Comparison of ENCODE assay signal across 39 cellular contexts in the genomic region with DNA sequence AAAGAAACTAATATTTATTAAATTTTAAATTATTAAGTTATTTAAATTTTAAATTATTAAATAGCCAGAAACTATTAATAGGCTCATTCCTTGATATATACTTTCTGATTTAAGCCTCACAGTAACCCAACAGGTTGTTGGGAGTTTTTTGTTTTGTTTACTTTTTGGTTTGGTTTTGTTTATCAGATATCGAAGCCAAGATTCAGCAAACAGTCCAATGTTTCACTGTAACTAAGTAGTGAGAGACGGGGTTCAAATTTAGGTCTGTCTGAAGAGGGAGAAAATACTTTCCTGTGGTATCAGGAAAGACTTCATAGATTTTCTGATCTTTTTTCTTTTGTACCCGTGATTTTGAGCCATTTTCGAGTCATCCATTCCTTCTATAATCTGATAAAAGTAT. TPM values are rescaled to one million over a fixed set of nuclear protein-coding genes. Genes with fewer than 3 reads are reported as not detected.
"Had no signal": no experiment of that assay in that cellular context is flagged by ENCODE, and none has a peak within 500 bp of the region (broad histone marks: within the 10 kb centered on the region; RNA-seq: fewer than 3 reads in every experiment).

No MANE protein-coding gene starts in this region.

- H3K9me3 ChIP-seq: MG63 had no signal

- H3K27me3 ChIP-seq: MG63 had no signal

- H3K4me3 ChIP-seq: MG63 had no signal

- DNase-seq: Karpas-422, Kasumi-1, MG63, MM.1S, MV-4-11, NCI-H1048, NCI-H1092, NCI-H1092 treated with DMSO at 0.1 percent for 48 hours, NCI-H1105, NCI-H1105 treated with DMSO at 0.1 percent for 48 hours, NCI-H1417, NCI-H1417 treated with DMSO at 0.1 percent for 48 hours, NCI-H1436, NCI-H1436 treated with DMSO at 0.1 percent for 48 hours, NCI-H146, NCI-H1694, NCI-H1694 treated with DMSO at 0.1 percent for 48 hours, NCI-H187, NCI-H187 treated with DMSO at 0.1 percent for 48 hours, NCI-H1930, NCI-H2029, NCI-H2029 treated with DMSO at 0.1 percent for 48 hours, NCI-H2081, NCI-H2081 treated with DMSO at 0.1 percent for 48 hours, NCI-H2107, NCI-H2171, NCI-H2171 treated with DMSO at 0.1 percent for 48 hours, NCI-H2227 treated with DMSO at 0.1 percent for 48 hours, NCI-H226, NCI-H345, NCI-H446, NCI-H446 treated with DMSO at 0.1 percent for 48 hours, NCI-H510A, NCI-H510A treated with DMSO at 0.1 percent for 48 hours, NCI-H524 had no signal

- H3K36me3 ChIP-seq: MG63 had no signal

RNA-seq across cellular contexts. Expression of a gene that starts 54.2 kb away (rescaled TPM):
- total RNA-seq: LHCN-M2, M059J, MCF 10A, NCI-H460 had no signal
